In genomic region chr16:19520861-19521331, GRCh38 we compare ENCODE assay signal across 8 cellular contexts. TPM values are rescaled to one million over a fixed set of nuclear protein-coding genes. Genes with fewer than 3 reads are reported as not detected.
DNase-seq lines count a peak whose midpoint lies in the region; ATAC-seq, FAIRE-seq and TF ChIP-seq lines count a peak whose summit lies in the region.

No MANE protein-coding gene starts in this region.

- peak overlapping the region; percentile 85 for H2AFZ ChIP-seq in astrocyte (ENCODE audit: low read depth, low read length)
- no peak overlapping the region for H2AFZ ChIP-seq in HepG2 (ENCODE audit: low read length)

- H3K9me3 Mint-ChIP-seq in astrocyte (ENCODE audit: unreplicated experiment), result no peaks in the 10 kb centered on the region

- H3K9me3 ChIP-seq in astrocyte (ENCODE audit: insufficient read depth, low read depth, low read length) (no peaks in the 10 kb centered on the region), HepG2 (ENCODE audit: low read length) (no peaks in the 10 kb centered on the region), thymus (ENCODE audit: control insufficient read depth) (no peaks in the 10 kb centered on the region)

- TSS peak; percentile 65 for BruUV-seq in HepG2 (replicated peaks; lab: Mats Ljungman, UMichigan)

- in situ Hi-C loops in HepG2 (cut with HindIII; ENCODE audit: extremely low pct_ligation_motif_present, low pct_unique_long_range_greater_than_20kb), result no loop called here

- intact Hi-C loops in HepG2 (cut with micrococcal nuclease; ENCODE audit: unreplicated experiment), result loop anchor here (10.0 kb wide), 1 partner anchor 726 kb away; the partner anchor contains the start of gene RPS15A

- H3K4me3 ChIP-seq in astrocyte (ENCODE audit: insufficient read depth, low read depth, low read length) (peak overlapping the region; percentile 81), HepG2 (replicated peaks in 1 of 3; ENCODE audit: insufficient read depth in 1 of 3, low read depth in 2 of 3, low read length in 3 of 3) (peak overlapping the region; percentile 94 to 100 (median 95)), thymus (ENCODE audit: low read length) (peak overlapping the region; percentile 85)

- no peaks in the 10 kb centered on the region for H3K27me3 Mint-ChIP-seq in astrocyte (ENCODE audit: low read depth, unreplicated experiment)

- no peaks in the 10 kb centered on the region for H3K27me3 ChIP-seq in astrocyte (ENCODE audit: insufficient read depth, low read length)
- H3K27me3 ChIP-seq in HepG2 (ENCODE audit: control insufficient read depth in 1 of 2, insufficient read depth in 2 of 2, low read length in 2 of 2), result no peaks in the 10 kb centered on the region; a peak in 1 of 5 replicates
- no peaks in the 10 kb centered on the region for H3K27me3 ChIP-seq in thymus (ENCODE audit: control insufficient read depth, insufficient read depth)

- H3K36me3 ChIP-seq in astrocyte (ENCODE audit: insufficient read depth, low read length) (peaks cover 4% of the 10 kb centered on the region), HepG2 (replicated peaks in 1 of 2; ENCODE audit: control insufficient read depth in 1 of 2, insufficient read depth in 2 of 2, low read length in 2 of 2) (peaks cover 5 to 15% of the 10 kb centered on the region in 2 experiments; a peak in 3 of 5 replicates), thymus (ENCODE audit: control insufficient read depth, insufficient read depth) (peaks cover 4% of the 10 kb centered on the region)

- 27% methylated on average over 8 of the region's 8 CpGs for WGBS in HepG2 (ENCODE audit: low lambda C conversion rate)
- 6% methylated on average over 8 of the region's 8 CpGs for WGBS in thymus

- TF ChIP-seq EP300 in HepG2 (IDR thresholded peaks at IDR 0.05; ENCODE audit: low read depth in 2 of 2, low read length in 2 of 2) (no peak), HepG2 (CRISPR knock-in tag; IDR thresholded peaks at IDR 0.05; ENCODE audit: borderline replicate concordance) (no peak)

- H3K4me1 ChIP-seq in astrocyte (ENCODE audit: insufficient read depth, low read length) (peaks cover 6% of the 10 kb centered on the region), HepG2 (ENCODE audit: insufficient read depth, low read length) (peaks cover 64% of the 10 kb centered on the region), thymus (ENCODE audit: control insufficient read depth, insufficient read depth, low read length) (peaks cover 16% of the 10 kb centered on the region)

- H3K4me2 ChIP-seq in astrocyte (ENCODE audit: low read length) (peak overlapping the region; percentile 91), HepG2 (ENCODE audit: low read depth, low read length) (peak overlapping the region; percentile 90)

- peak overlapping the region; percentile 59 for H3K27ac ChIP-seq in astrocyte (ENCODE audit: low read depth, low read length)
- H3K27ac ChIP-seq in HepG2 (ENCODE audit: extremely low read length, insufficient read depth, low read length), result peak overlapping the region; percentile 64
- no peak overlapping the region for H3K27ac ChIP-seq in thymus (ENCODE audit: low read depth)

- peak overlapping the region; percentile 97 for H3K4me3 Mint-ChIP-seq in astrocyte (ENCODE audit: unreplicated experiment)

- CTCF ChIA-PET in HepG2 (lab: Yijun Ruan, JAX; ENCODE audit: low intra/inter-chr PET ratio, low total read pairs), result no interaction called here

- TF ChIP-seq POLR2A in HepG2 (IDR thresholded peaks at IDR 0.05; ENCODE audit: insufficient read depth in 1 of 2, low read depth in 2 of 2, low read length in 2 of 2), result no peak

- DNase-seq in ELR (ENCODE audit: low read depth) (peak; percentile 46), LHCN-M2 (ENCODE audit: low read depth) (peak; percentile 11), astrocyte (ENCODE audit: low read depth) (peak; percentile 60), HepG2 (ENCODE audit: low spot score) (no peak), SHP77 treated with DMSO at 0.1 percent for 48 hours (lab: John Stamatoyannopoulos, UW) (no peak), NCI-H187 treated with DMSO at 0.1 percent for 48 hours (lab: John Stamatoyannopoulos, UW) (no peak), AG08396 (ENCODE audit: low spot score) (no peak)

- TF ChIP-seq RAD21 in HepG2 (CRISPR knock-in tag; IDR thresholded peaks at IDR 0.05), result no peak

- peaks cover 24% of the 10 kb centered on the region for H3K79me2 ChIP-seq in astrocyte (ENCODE audit: insufficient read depth, low read length)
- H3K79me2 ChIP-seq in HepG2 (ENCODE audit: insufficient read depth, low read length), result peaks cover 38% of the 10 kb centered on the region

- TF ChIP-seq CTCF in astrocyte (IDR thresholded peaks at IDR 0.05; ENCODE audit: insufficient read depth, low read depth, low read length) (no peak), HepG2 (CRISPR knock-in tag; IDR thresholded peaks at IDR 0.05) (no peak)

- H3K27ac Mint-ChIP-seq in astrocyte (ENCODE audit: unreplicated experiment), result peak overlapping the region; percentile 50

- H4K20me1 ChIP-seq in astrocyte (ENCODE audit: insufficient read depth, low read length) (peaks cover 37% of the 10 kb centered on the region), HepG2 (ENCODE audit: insufficient read depth, low read length) (no peaks in the 10 kb centered on the region)

- peak overlapping the region; percentile 85 for H3K9ac ChIP-seq in astrocyte (ENCODE audit: low read length)
- peak overlapping the region; percentile 84 for H3K9ac ChIP-seq in HepG2 (ENCODE audit: insufficient read depth, low read depth, low read length)

- H3K4me1 Mint-ChIP-seq in astrocyte (ENCODE audit: low read depth, unreplicated experiment), result peaks cover 23% of the 10 kb centered on the region

- no peak for FAIRE-seq in astrocyte (lab: Jason Lieb, UNC)
- no peak for FAIRE-seq in HepG2 (lab: Jason Lieb, UNC)

- H3K36me3 Mint-ChIP-seq in astrocyte (ENCODE audit: low read depth, unreplicated experiment), result no peaks in the 10 kb centered on the region

- POLR2A ChIA-PET in HepG2 (lab: Yijun Ruan, JAX), result interaction anchor here (0.8 to 0.9 kb wide), 2 partner anchors 19 to 426 kb away, joined by 3 read pairs; no protein-coding TSS in a partner anchor

- ATAC-seq in HepG2, result no peak

RNA-seq across cellular contexts. Expression of gene GDE1, which starts 1.0 kb away (rescaled TPM):
- total RNA-seq in LHCN-M2 (2014; rRNA removed) (51.2 and 61.8 TPM in 2 replicates), astrocyte (94.7 and 99.7 TPM in 2 replicates), HepG2 (2016; rRNA removed; fragmentation: Illumina TruSeq; extraction: Trizol) (55.1 and 59.0 TPM in 2 replicates)
- 40.6 TPM for polyA plus RNA-seq in LHCN-M2 (2012)
- 52.9 and 57.5 TPM in 2 replicates for total RNA-seq in HepG2 (2016; cell fraction: cytosol; rRNA removed; fragmentation: Illumina TruSeq; extraction: Trizol; ENCODE audit: low read depth)
- 45.6 and 63.3 TPM in 2 replicates for total RNA-seq in HepG2 (2016; cell fraction: insoluble cytoplasmic fraction; rRNA removed; fragmentation: Illumina TruSeq; extraction: Trizol)
- total RNA-seq in HepG2 (2016; cell fraction: membrane; rRNA removed; fragmentation: Illumina TruSeq; extraction: Trizol), result 123 and 138 TPM in 2 replicates
- 45.2 and 50.8 TPM in 2 replicates for total RNA-seq in HepG2 (2016; cell fraction: nucleus; rRNA removed; fragmentation: Illumina TruSeq; extraction: Trizol)
- polyA plus RNA-seq in HepG2 (2011; rRNA removed) (35.9 and 38.9 TPM in 2 replicates), thymus (26.0 TPM)
- 27.6 and 46.5 TPM in 2 replicates for polyA plus RNA-seq in HepG2 (2011; cell fraction: cytosol; rRNA removed)
- polyA plus RNA-seq in HepG2 (2011; cell fraction: nucleus; rRNA removed), result 10.9 and 16.7 TPM in 2 replicates
- 89.0 and 119 TPM in 2 replicates for polyA plus RNA-seq in HepG2 (2012)
- 80.4 and 81.8 TPM in 2 replicates for polyA plus RNA-seq in HepG2 (2016; cell fraction: cytosol; fragmentation: Illumina TruSeq; extraction: Trizol; ENCODE audit: low read depth)
- 50.5 and 58.3 TPM in 2 replicates for polyA plus RNA-seq in HepG2 (2016; cell fraction: insoluble cytoplasmic fraction; fragmentation: Illumina TruSeq; extraction: Trizol; ENCODE audit: low read depth)
- polyA plus RNA-seq in HepG2 (2016; cell fraction: membrane; fragmentation: Illumina TruSeq; extraction: Trizol; ENCODE audit: low read depth), result 115 and 129 TPM in 2 replicates
- polyA plus RNA-seq in HepG2 (2016; cell fraction: nucleus; fragmentation: Illumina TruSeq; extraction: Trizol; ENCODE audit: insufficient read depth, low read depth), result 61.2 and 70.9 TPM in 2 replicates
- 12.3 and 18.4 TPM in 2 replicates for polyA minus RNA-seq in HepG2 (2011; rRNA and poly(A)+ RNA removed; ENCODE audit: low replicate concordance)
- polyA minus RNA-seq in HepG2 (2011; cell fraction: cytosol; rRNA and poly(A)+ RNA removed), result 24.4 and 28.3 TPM in 2 replicates
- polyA minus RNA-seq in HepG2 (2011; cell fraction: nucleus; rRNA and poly(A)+ RNA removed), result 15.5 and 36.3 TPM in 2 replicates

RNA-seq across cellular contexts. Expression of gene CCP110, which starts 2.8 kb away (rescaled TPM):
- total RNA-seq in LHCN-M2 (2014; rRNA removed), result 17.4 and 20.3 TPM in 2 replicates
- polyA plus RNA-seq in LHCN-M2 (2012), result 3.7 TPM
- total RNA-seq in astrocyte, result 14.6 and 14.7 TPM in 2 replicates
- total RNA-seq in HepG2 (2016; rRNA removed; fragmentation: Illumina TruSeq; extraction: Trizol), result 11.1 and 19.9 TPM in 2 replicates
- total RNA-seq in HepG2 (2016; cell fraction: cytosol; rRNA removed; fragmentation: Illumina TruSeq; extraction: Trizol; ENCODE audit: low read depth), result 1.7 and 2.6 TPM in 2 replicates
- 10.2 and 19.5 TPM in 2 replicates for total RNA-seq in HepG2 (2016; cell fraction: insoluble cytoplasmic fraction; rRNA removed; fragmentation: Illumina TruSeq; extraction: Trizol)
- total RNA-seq in HepG2 (2016; cell fraction: membrane; rRNA removed; fragmentation: Illumina TruSeq; extraction: Trizol), result 7.1 and 7.9 TPM in 2 replicates
- 15.4 and 17.2 TPM in 2 replicates for total RNA-seq in HepG2 (2016; cell fraction: nucleus; rRNA removed; fragmentation: Illumina TruSeq; extraction: Trizol)
- polyA plus RNA-seq in HepG2 (2011; rRNA removed), result 8.6 and 10.0 TPM in 2 replicates
- polyA plus RNA-seq in HepG2 (2011; cell fraction: cytosol; rRNA removed), result 3.3 and 5.1 TPM in 2 replicates
- polyA plus RNA-seq in HepG2 (2011; cell fraction: nucleus; rRNA removed), result 6.8 and 10.0 TPM in 2 replicates
- polyA plus RNA-seq in HepG2 (2012), result 17.7 and 18.2 TPM in 2 replicates
- 0.46 and 0.52 TPM in 2 replicates for polyA plus RNA-seq in HepG2 (2016; cell fraction: cytosol; fragmentation: Illumina TruSeq; extraction: Trizol; ENCODE audit: low read depth)
- 19.6 and 20.5 TPM in 2 replicates for polyA plus RNA-seq in HepG2 (2016; cell fraction: insoluble cytoplasmic fraction; fragmentation: Illumina TruSeq; extraction: Trizol; ENCODE audit: low read depth)
- 2.5 and 2.6 TPM in 2 replicates for polyA plus RNA-seq in HepG2 (2016; cell fraction: membrane; fragmentation: Illumina TruSeq; extraction: Trizol; ENCODE audit: low read depth)
- polyA plus RNA-seq in HepG2 (2016; cell fraction: nucleus; fragmentation: Illumina TruSeq; extraction: Trizol; ENCODE audit: insufficient read depth, low read depth), result 23.8 and 24.5 TPM in 2 replicates
- 3.5 and 5.4 TPM in 2 replicates for polyA minus RNA-seq in HepG2 (2011; rRNA and poly(A)+ RNA removed; ENCODE audit: low replicate concordance)
- polyA minus RNA-seq in HepG2 (2011; cell fraction: cytosol; rRNA and poly(A)+ RNA removed), result 7.8 and 8.1 TPM in 2 replicates
- 18.4 and 23.4 TPM in 2 replicates for polyA minus RNA-seq in HepG2 (2011; cell fraction: nucleus; rRNA and poly(A)+ RNA removed)
- 8.6 TPM for polyA plus RNA-seq in thymus

RNA-seq across cellular contexts. Expression of gene VPS35L, which starts 34.6 kb away (rescaled TPM):
- 36.4 and 41.8 TPM in 2 replicates for total RNA-seq in LHCN-M2 (2014; rRNA removed)
- polyA plus RNA-seq in LHCN-M2 (2012), result 52.2 TPM
- 45.0 and 51.0 TPM in 2 replicates for total RNA-seq in astrocyte
- 0.97 and 1.4 TPM in 2 replicates for total RNA-seq in HepG2 (2016; rRNA removed; fragmentation: Illumina TruSeq; extraction: Trizol)
- 1.1 and 1.5 TPM in 2 replicates for total RNA-seq in HepG2 (2016; cell fraction: cytosol; rRNA removed; fragmentation: Illumina TruSeq; extraction: Trizol; ENCODE audit: low read depth)
- 0.76 and 1.1 TPM in 2 replicates for total RNA-seq in HepG2 (2016; cell fraction: insoluble cytoplasmic fraction; rRNA removed; fragmentation: Illumina TruSeq; extraction: Trizol)
- 1.9 and 2.0 TPM in 2 replicates for total RNA-seq in HepG2 (2016; cell fraction: membrane; rRNA removed; fragmentation: Illumina TruSeq; extraction: Trizol)
- 1.5 and 1.6 TPM in 2 replicates for total RNA-seq in HepG2 (2016; cell fraction: nucleus; rRNA removed; fragmentation: Illumina TruSeq; extraction: Trizol)
- 1.6 and 1.9 TPM in 2 replicates for polyA plus RNA-seq in HepG2 (2011; rRNA removed)
- polyA plus RNA-seq in HepG2 (2011; cell fraction: cytosol; rRNA removed), result 1.5 and 1.8 TPM in 2 replicates
- polyA plus RNA-seq in HepG2 (2011; cell fraction: nucleus; rRNA removed), result 2.1 and 2.7 TPM in 2 replicates
- polyA plus RNA-seq in HepG2 (2012), result 2.7 and 3.0 TPM in 2 replicates
- 0.57 and 0.96 TPM in 2 replicates for polyA plus RNA-seq in HepG2 (2016; cell fraction: cytosol; fragmentation: Illumina TruSeq; extraction: Trizol; ENCODE audit: low read depth)
- 1.3 and 1.4 TPM in 2 replicates for polyA plus RNA-seq in HepG2 (2016; cell fraction: insoluble cytoplasmic fraction; fragmentation: Illumina TruSeq; extraction: Trizol; ENCODE audit: low read depth)
- polyA plus RNA-seq in HepG2 (2016; cell fraction: membrane; fragmentation: Illumina TruSeq; extraction: Trizol; ENCODE audit: low read depth), result 1.2 and 1.5 TPM in 2 replicates
- polyA plus RNA-seq in HepG2 (2016; cell fraction: nucleus; fragmentation: Illumina TruSeq; extraction: Trizol; ENCODE audit: insufficient read depth, low read depth), result 1.2 and 1.7 TPM in 2 replicates
- 4.2 and 19.9 TPM in 2 replicates for polyA minus RNA-seq in HepG2 (2011; rRNA and poly(A)+ RNA removed; ENCODE audit: low replicate concordance)
- polyA minus RNA-seq in HepG2 (2011; cell fraction: cytosol; rRNA and poly(A)+ RNA removed), result 1.2 and 3.5 TPM in 2 replicates
- 5.8 and 9.1 TPM in 2 replicates for polyA minus RNA-seq in HepG2 (2011; cell fraction: nucleus; rRNA and poly(A)+ RNA removed)
- polyA plus RNA-seq in thymus, result 23.7 TPM

Comparison
In these comparisons a context has a peak if more than half of its experiments do, and no peak if none do; other contexts are left out.
1. DNase-seq: peak in ELR (single experiment), LHCN-M2 (single experiment) and astrocyte (single experiment); none in HepG2 (single experiment), SHP77 treated with DMSO at 0.1 percent for 48 hours (single experiment), NCI-H187 treated with DMSO at 0.1 percent for 48 hours (single experiment) and AG08396 (single experiment).
2. RNA of gene VPS35L, which starts 34.6 kb away (total RNA-seq): 45.0 to 51.0 TPM in astrocyte and 36.4 to 41.8 TPM in LHCN-M2; 0.76 to 2.0 TPM in HepG2; every median in the first group is over 10 times any median in the second.
3. Peak in every context shown above with its lines, with median percentiles within 50 percentile points of each other: H3K4me3 ChIP-seq.